ENCODE assay signal across 9 cellular contexts in genomic region chr19:33978286-33978685, GRCh38.
"Had no signal": no experiment of that assay in that cellular context is flagged by ENCODE, and none has a peak within 500 bp of the region (broad histone marks: within the 10 kb centered on the region; RNA-seq: fewer than 3 reads in every experiment).

No MANE protein-coding gene starts in this region.

- H2AFZ ChIP-seq: GM23248, GM23338 had no signal

- H3K9ac ChIP-seq: GM23248 had no signal

- H3K36me3 ChIP-seq: HAP-1 had no signal

- H3K27ac ChIP-seq: GM23248 had no signal

- H3K27ac Mint-ChIP-seq: GM23338, H9, HFFc6 had no signal

- ATAC-seq: GM23338, HCT116 had no signal

- DNase-seq: GM23248, GOT3, H7, H9, HCEC 1CT, HFFc6 had no signal

- H3K4me3 Mint-ChIP-seq: GM23338, H9, HFFc6 had no signal

- H3K9me3 ChIP-seq: HAP-1 had no signal

- H3K4me1 ChIP-seq: HAP-1 had no signal

- H3K4me3 ChIP-seq: GM23248, GM23338, HAP-1 had no signal

- H3K4me2 ChIP-seq: GM23338 had no signal
